8 cellular contexts compared by ENCODE assay signal in genomic region chr11:3123761-3124733, GRCh38. TPM values are rescaled to one million over a fixed set of nuclear protein-coding genes. Genes with fewer than 3 reads are reported as not detected.
DNase-seq lines count a peak whose midpoint lies in the region; ATAC-seq and TF ChIP-seq lines count a peak whose summit lies in the region.

No MANE protein-coding gene starts in this region.

- H3K9me3 ChIP-seq in Peyer's patch: no peaks in the 10 kb centered on the region

- DNase-seq in Calu3: peak; percentile 49
- DNase-seq in Peyer's patch: peak; percentile 40 to 84 (median 68)
- DNase-seq in fibroblast of peridontal ligament (ENCODE audit: extremely low read depth): peak; percentile 97
- peak in 9 of 10 donors; percentile 5 to 88 (median 31) for DNase-seq in posterior cingulate gyrus
- DNase-seq in NCI-H2081 (lab: John Stamatoyannopoulos, UW): no peak

- CTCF ChIA-PET in Calu3 (lab: Charles Lee): interaction anchor here (0.6 kb wide), 2 partner anchors 13 to 34 kb away, joined by 4 to 5 read pairs; no protein-coding TSS in a partner anchor

- TF ChIP-seq POLR2A in Peyer's patch (IDR thresholded peaks at IDR 0.05): no peak

- peaks cover 0 to 33% (median 0%) of the 10 kb centered on the region in 3 donors for H3K36me3 ChIP-seq in Peyer's patch

- no peaks in the 10 kb centered on the region for H3K27me3 ChIP-seq in Peyer's patch

- H3K27ac ChIP-seq in Peyer's patch: peak overlapping the region in 3 of 4 donors; percentile 17 to 59 (median 38)

- intact Hi-C loops in Calu3 (cut with micrococcal nuclease; ENCODE audit: unreplicated experiment): no loop called here
- intact Hi-C loops in posterior cingulate gyrus (cut with DNase I): loop anchor here (5.0 kb wide), 1 partner anchor 93 kb away; the partner anchor contains the start of gene MRGPRG

- no peak overlapping the region for H3K27ac Mint-ChIP-seq in Calu3 (ENCODE audit: unreplicated experiment)
- no peak overlapping the region for H3K27ac Mint-ChIP-seq in stimulated activated memory B cell treated with anti-CD40 and anti-IgM and Interleukin-4, amounts not matched to agents 10 μg/mL and 1 μg/mL and 100 μg/mL, for 72 hours

- no peak overlapping the region for H3K4me3 Mint-ChIP-seq in Calu3 (ENCODE audit: low read depth, unreplicated experiment)
- no peak overlapping the region for H3K4me3 Mint-ChIP-seq in stimulated activated memory B cell treated with anti-CD40 and anti-IgM and Interleukin-4, amounts not matched to agents 10 μg/mL and 1 μg/mL and 100 μg/mL, for 72 hours

- ATAC-seq in stimulated activated memory B cell treated with anti-CD40 and anti-IgM and Interleukin-4, amounts not matched to agents 10 μg/mL and 1 μg/mL and 100 μg/mL, for 72 hours: no peak
- ATAC-seq in GM21360 (IDR thresholded peaks at IDR 0.05; ENCODE audit: unreplicated experiment) (no peak), GM21515 (IDR thresholded peaks at IDR 0.05; ENCODE audit: unreplicated experiment) (no peak)

- peaks cover 13% of the 10 kb centered on the region for H3K4me1 Mint-ChIP-seq in Calu3 (ENCODE audit: low read depth, unreplicated experiment)
- H3K4me1 Mint-ChIP-seq in stimulated activated memory B cell treated with anti-CD40 and anti-IgM and Interleukin-4, amounts not matched to agents 10 μg/mL and 1 μg/mL and 100 μg/mL, for 72 hours: no peaks in the 10 kb centered on the region

- H3K9me3 Mint-ChIP-seq in Calu3 (ENCODE audit: low read depth, unreplicated experiment): no peaks in the 10 kb centered on the region
- H3K9me3 Mint-ChIP-seq in stimulated activated memory B cell treated with anti-CD40 and anti-IgM and Interleukin-4, amounts not matched to agents 10 μg/mL and 1 μg/mL and 100 μg/mL, for 72 hours: no peaks in the 10 kb centered on the region

- no TSS peak for BruUV-seq in Calu3 (replicated peaks; lab: Mats Ljungman, UMichigan)

- H3K4me3 ChIP-seq in Peyer's patch: no peak overlapping the region

- TF ChIP-seq CTCF in Calu3 (IDR thresholded peaks at IDR 0.05; ENCODE audit: unreplicated experiment): no peak
- no peak for TF ChIP-seq CTCF in Peyer's patch (IDR thresholded peaks at IDR 0.05)

- no peaks in the 10 kb centered on the region for H3K27me3 Mint-ChIP-seq in Calu3 (ENCODE audit: unreplicated experiment)
- H3K27me3 Mint-ChIP-seq in stimulated activated memory B cell treated with anti-CD40 and anti-IgM and Interleukin-4, amounts not matched to agents 10 μg/mL and 1 μg/mL and 100 μg/mL, for 72 hours: peaks cover 35% of the 10 kb centered on the region

- H3K36me3 Mint-ChIP-seq in Calu3 (ENCODE audit: insufficient read depth, unreplicated experiment): no peaks in the 10 kb centered on the region
- H3K36me3 Mint-ChIP-seq in stimulated activated memory B cell treated with anti-CD40 and anti-IgM and Interleukin-4, amounts not matched to agents 10 μg/mL and 1 μg/mL and 100 μg/mL, for 72 hours: no peaks in the 10 kb centered on the region

- H3K4me1 ChIP-seq in Peyer's patch: peaks cover 0 to 50% (median 0%) of the 10 kb centered on the region in 4 donors

RNA-seq across cellular contexts. Expression of gene OSBPL5, which starts 41.1 kb away (rescaled TPM):
- total RNA-seq in Calu3 (2022) (6.1 and 7.1 TPM in 2 replicates), Peyer's patch (100 to 1,000 TPM in 1 of 4 donors, 10 to 100 TPM in 3; 39.8 to 110 (median 73.2) TPM)

Comparison
In these comparisons a context has a peak if more than half of its experiments do, and no peak if none do; other contexts are left out.
1. DNase-seq: peak in Calu3 (single experiment), Peyer's patch (3 of 3), fibroblast of peridontal ligament (single experiment) and posterior cingulate gyrus (9 of 10); none in NCI-H2081 (0 of 2).